22 cellular contexts compared by ENCODE assay signal in genomic region chr4:165404080-165404479, GRCh38. TPM values are rescaled to one million over a fixed set of nuclear protein-coding genes. Genes with fewer than 3 reads are reported as not detected.
"Had no signal": no experiment of that assay in that cellular context is flagged by ENCODE, and none has a peak within 500 bp of the region (broad histone marks: within the 10 kb centered on the region; RNA-seq: fewer than 3 reads in every experiment).

No MANE protein-coding gene starts in this region.

- H3K9me3 Mint-ChIP-seq: T-cell had no signal

- H3K27ac Mint-ChIP-seq: T-cell had no signal

- DNase-seq: Kasumi-1, MG63, MV-4-11, NCI-H1417 treated with DMSO at 0.1 percent for 48 hours, NCI-H1436 treated with DMSO at 0.1 percent for 48 hours, NCI-H187 treated with DMSO at 0.1 percent for 48 hours, NCI-H2029, NCI-H2171 treated with DMSO at 0.1 percent for 48 hours, NCI-H2227 treated with DMSO at 0.1 percent for 48 hours, NCI-H510A treated with DMSO at 0.1 percent for 48 hours, NCI-H526, NCI-H748 treated with DMSO at 0.1 percent for 48 hours, PC-9, SHP77, SIG-M5, SJCRH30, T-cell had no signal

- H3K4me1 ChIP-seq: SJCRH30 had no signal

- H3K36me3 Mint-ChIP-seq: T-cell had no signal

- H3K4me3 ChIP-seq: MG63, PC-9, SJCRH30 had no signal

- H3K4me1 Mint-ChIP-seq: T-cell had no signal

- H3K9me3 ChIP-seq: MG63, SJCRH30, SK-N-SH had no signal

- H3K36me3 ChIP-seq: MG63, SJCRH30 had no signal

- H3K27me3 ChIP-seq: MG63, SJCRH30 had no signal

- ATAC-seq: Panc1, Right ventricle myocardium inferior, T-cell had no signal

- H3K9ac ChIP-seq: SK-N-SH had no signal

- H3K4me2 ChIP-seq: PC-9, SK-N-SH had no signal

- H2AFZ ChIP-seq: PC-9 had no signal

- H3K27ac ChIP-seq: PC-9, RWPE1, SJCRH30 had no signal

- H3K4me3 Mint-ChIP-seq: T-cell had no signal

RNA-seq across cellular contexts. Expression of gene CPE, which starts 25.3 kb away (rescaled TPM):
- total RNA-seq: OCI-LY7, SJCRH30 had no signal
